In genomic region chr12:32272465-32272864, GRCh38 we compare ENCODE assay signal across 11 cellular contexts.
DNase-seq lines count a peak whose midpoint lies in the region; ATAC-seq and TF ChIP-seq lines count a peak whose summit lies in the region.
"Had no signal": no experiment of that assay in that cellular context is flagged by ENCODE, and none has a peak within 500 bp of the region (broad histone marks: within the 10 kb centered on the region; RNA-seq: fewer than 3 reads in every experiment).

No MANE protein-coding gene starts in this region.

- no peak overlapping the region for H3K27ac ChIP-seq in foreskin keratinocyte
- H3K27ac ChIP-seq: adrenal gland had no signal

- CTCF ChIA-PET in activated CD8-positive, alpha-beta T cell treated with anti-CD3 and anti-CD28 coated beads for 36 hours (lab: Charles Lee), result interaction anchor here (0.7 kb wide), 1 partner anchor 618 kb away, joined by 3 read pairs; no protein-coding TSS in a partner anchor

- peak; percentile 34 for ATAC-seq in GM19035 (IDR thresholded peaks at IDR 0.05; ENCODE audit: unreplicated experiment)
- ATAC-seq in HG02798 (IDR thresholded peaks at IDR 0.05; ENCODE audit: poor library complexity, unreplicated experiment), result peak; percentile 34
- no peak for ATAC-seq in activated CD8-positive, alpha-beta T cell treated with anti-CD3 and anti-CD28 coated beads for 36 hours
- no peak for ATAC-seq in foreskin keratinocyte

- POLR2A ChIA-PET in activated CD8-positive, alpha-beta T cell treated with anti-CD3 and anti-CD28 coated beads for 36 hours (lab: Charles Lee), result no interaction called here

- peak overlapping the region; percentile 96 for H3K27ac Mint-ChIP-seq in activated CD8-positive, alpha-beta T cell treated with anti-CD3 and anti-CD28 coated beads for 36 hours

- no peaks in the 10 kb centered on the region for H3K27me3 ChIP-seq in foreskin keratinocyte
- H3K27me3 ChIP-seq: adrenal gland had no signal

- H3K27me3 Mint-ChIP-seq in activated CD8-positive, alpha-beta T cell treated with anti-CD3 and anti-CD28 coated beads for 36 hours, result no peaks in the 10 kb centered on the region

- peaks cover 21% of the 10 kb centered on the region for H3K4me1 Mint-ChIP-seq in activated CD8-positive, alpha-beta T cell treated with anti-CD3 and anti-CD28 coated beads for 36 hours (ENCODE audit: low read depth)

- peak; percentile 13 for DNase-seq in activated CD8-positive, alpha-beta T cell treated with anti-CD3 and anti-CD28 coated beads for 36 hours
- DNase-seq in renal cortical epithelial cell (ENCODE audit: low read depth), result peak; percentile 57
- no peak for DNase-seq in T-helper 1 cell
- no peak for DNase-seq in foreskin keratinocyte
- DNase-seq in NCI-H2227 treated with DMSO at 0.1 percent for 48 hours (lab: John Stamatoyannopoulos, UW), result no peak
- DNase-seq: adrenal gland; effector memory CD4-positive, alpha-beta T cell; NCI-H446 treated with DMSO at 0.1 percent for 48 hours had no signal

- no peak for TF ChIP-seq CTCF in activated CD8-positive, alpha-beta T cell treated with anti-CD3 and anti-CD28 coated beads for 36 hours (IDR thresholded peaks at IDR 0.05)
- TF ChIP-seq CTCF in foreskin keratinocyte (conservative IDR thresholded peaks at IDR 0.05), result no peak

- intact Hi-C loops in activated CD8-positive, alpha-beta T cell treated with anti-CD3 and anti-CD28 coated beads for 36 hours (cut with micrococcal nuclease), result no loop called here

- no peaks in the 10 kb centered on the region for H3K4me1 ChIP-seq in foreskin keratinocyte

- no peaks in the 10 kb centered on the region for H3K9me3 Mint-ChIP-seq in activated CD8-positive, alpha-beta T cell treated with anti-CD3 and anti-CD28 coated beads for 36 hours
- H3K9me3 Mint-ChIP-seq: WTC11 had no signal

- H3K36me3 Mint-ChIP-seq in activated CD8-positive, alpha-beta T cell treated with anti-CD3 and anti-CD28 coated beads for 36 hours (ENCODE audit: low read depth), result no peaks in the 10 kb centered on the region
- H3K36me3 Mint-ChIP-seq: WTC11 had no signal

- peak overlapping the region; percentile 53 for H3K4me3 Mint-ChIP-seq in activated CD8-positive, alpha-beta T cell treated with anti-CD3 and anti-CD28 coated beads for 36 hours
- H3K4me3 Mint-ChIP-seq: WTC11 had no signal

Comparison
In these comparisons a context has a peak if more than half of its experiments do, and no peak if none do; other contexts are left out.
1. ATAC-seq: peak in GM19035 (single experiment) and HG02798 (single experiment); none in activated CD8-positive, alpha-beta T cell treated with anti-CD3 and anti-CD28 coated beads for 36 hours (single experiment) and foreskin keratinocyte (single experiment).
2. DNase-seq: peak in activated CD8-positive, alpha-beta T cell treated with anti-CD3 and anti-CD28 coated beads for 36 hours (single experiment) and renal cortical epithelial cell (single experiment); none in T-helper 1 cell (0 of 5), foreskin keratinocyte (0 of 2) and NCI-H2227 treated with DMSO at 0.1 percent for 48 hours (single experiment).